Comparison of ENCODE assay signal across 21 cellular contexts in the genomic region with DNA sequence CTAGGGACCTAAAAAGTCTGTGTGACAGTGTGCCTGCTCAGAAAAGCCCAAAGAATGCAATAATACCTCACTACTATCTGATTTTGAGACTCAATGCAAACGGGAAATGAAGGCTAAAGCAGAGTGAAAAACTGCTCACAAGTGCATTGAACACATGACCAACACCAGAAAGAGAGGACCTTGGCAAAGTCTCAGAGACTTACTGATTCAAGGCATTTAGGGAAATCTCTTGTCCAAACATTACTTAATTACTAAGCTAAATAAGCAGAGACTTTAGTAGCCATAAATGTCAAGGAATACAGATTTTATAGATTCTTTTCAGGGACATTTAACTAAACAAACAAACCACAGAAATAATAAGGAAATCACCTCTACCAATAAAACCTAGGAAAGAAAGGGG.
"Had no signal": no experiment of that assay in that cellular context is flagged by ENCODE, and none has a peak within 500 bp of the region (broad histone marks: within the 10 kb centered on the region; RNA-seq: fewer than 3 reads in every experiment).

No MANE protein-coding gene starts in this region.

- ATAC-seq: gastrocnemius medialis; left lobe of liver; naive thymus-derived CD4-positive, alpha-beta T cell; right cardiac atrium; stimulated activated effector memory CD8-positive, alpha-beta T cell treated with anti-CD3 and anti-CD28 coated beads, Interleukin-12 subunit alpha, Interleukin-12 subunit beta, amount 100 ng/mL, for 72 hours had no signal

- H3K4me1 Mint-ChIP-seq: naive thymus-derived CD4-positive, alpha-beta T cell; nephron; neural progenitor cell; stimulated activated effector memory CD8-positive, alpha-beta T cell treated with anti-CD3 and anti-CD28 coated beads, Interleukin-12 subunit alpha, Interleukin-12 subunit beta, amount 100 ng/mL, for 72 hours had no signal

- H3K4me3 ChIP-seq: dorsolateral prefrontal cortex, gastrocnemius medialis, neural progenitor cell, sigmoid colon, stomach, thyroid gland, vagina had no signal

- DNase-seq: dorsolateral prefrontal cortex; effector CD4-positive, alpha-beta T cell; gastrocnemius medialis; head of caudate nucleus; mesendoderm; midbrain; naive thymus-derived CD4-positive, alpha-beta T cell; right cardiac atrium; sigmoid colon; stimulated activated CD4-positive, alpha-beta T cell treated with anti-CD3 and anti-CD28 coated beads, Interleukin-2, amount 100 ng/mL, for 24 hours; stimulated activated CD4-positive, alpha-beta T cell treated with anti-CD3 and anti-CD28 coated beads, Interleukin-4, amount 100 ng/mL, for 24 hours; stimulated activated naive CD4-positive, alpha-beta T cell treated with Interleukin-2 at 50 U/mL for 16 hours; stomach; thyroid gland; trophoblast cell had no signal

- H3K27ac Mint-ChIP-seq: nephron; neural progenitor cell; progenitor cell of endocrine pancreas; stimulated activated effector memory CD8-positive, alpha-beta T cell treated with anti-CD3 and anti-CD28 coated beads, Interleukin-12 subunit alpha, Interleukin-12 subunit beta, amount 100 ng/mL, for 72 hours had no signal

- H3K36me3 Mint-ChIP-seq: naive thymus-derived CD4-positive, alpha-beta T cell; neural progenitor cell; stimulated activated effector memory CD8-positive, alpha-beta T cell treated with anti-CD3 and anti-CD28 coated beads, Interleukin-12 subunit alpha, Interleukin-12 subunit beta, amount 100 ng/mL, for 72 hours had no signal

- H3K4me3 Mint-ChIP-seq: naive thymus-derived CD4-positive, alpha-beta T cell; nephron; neural progenitor cell; stimulated activated effector memory CD8-positive, alpha-beta T cell treated with anti-CD3 and anti-CD28 coated beads, Interleukin-12 subunit alpha, Interleukin-12 subunit beta, amount 100 ng/mL, for 72 hours had no signal

- H3K27me3 Mint-ChIP-seq: naive thymus-derived CD4-positive, alpha-beta T cell; progenitor cell of endocrine pancreas had no signal
